Comparison of ENCODE assay signal across 9 cellular contexts in the genomic region with DNA sequence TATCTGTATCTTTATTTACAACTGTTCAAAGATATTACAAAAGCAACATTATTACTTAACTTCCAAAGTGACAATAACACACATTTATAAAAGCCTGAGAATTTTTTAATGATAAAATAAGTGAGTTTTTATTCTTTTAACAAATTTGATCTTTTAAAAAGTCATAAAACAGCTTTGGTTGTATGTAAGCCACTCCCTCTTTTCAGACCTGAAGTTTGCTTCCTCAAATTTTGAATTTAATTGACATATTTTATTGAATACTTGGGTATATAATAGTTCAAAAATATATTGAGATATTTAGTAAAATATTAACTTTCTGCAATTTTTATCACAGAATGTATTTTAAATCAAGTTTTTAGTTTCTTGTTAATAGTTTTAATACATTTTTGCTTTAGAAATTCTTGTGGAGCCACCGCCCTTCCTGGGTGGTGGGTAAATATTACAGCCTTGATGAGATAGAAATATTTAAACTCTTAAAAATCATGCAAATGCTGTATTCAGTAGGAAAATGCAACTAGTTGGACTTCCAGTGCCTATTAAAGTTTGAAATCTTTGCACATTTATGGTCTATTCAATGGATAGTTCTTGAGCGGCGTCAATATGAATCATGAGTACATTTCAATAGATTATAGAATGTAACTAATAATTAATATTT. TPM values are rescaled to one million over a fixed set of nuclear protein-coding genes. Genes with fewer than 3 reads are reported as not detected.
DNase-seq lines count a peak whose midpoint lies in the region; ATAC-seq and TF ChIP-seq lines count a peak whose summit lies in the region.
"Had no signal": no experiment of that assay in that cellular context is flagged by ENCODE, and none has a peak within 500 bp of the region (broad histone marks: within the 10 kb centered on the region; RNA-seq: fewer than 3 reads in every experiment).

No MANE protein-coding gene starts in this region.

- peak overlapping the region; percentile 96 for H3K4me2 ChIP-seq in OCI-LY7 (ENCODE audit: low read length)

- WGBS in stomach, 5 donors: 76 to 83% (median 81%) methylated on average over 3 of the region's 3 CpGs

- H3K9me3 ChIP-seq in OCI-LY7 (ENCODE audit: low read length): peaks cover 1% of the 10 kb centered on the region; the same call in 1 of the 2 replicates
- H3K9me3 ChIP-seq in duodenal mucosa (ENCODE audit: control insufficient read depth in 1 of 2, low read length in 2 of 2): no peaks in the 10 kb centered on the region
- H3K9me3 ChIP-seq in stomach: no peaks in the 10 kb centered on the region
- no peaks in the 10 kb centered on the region for H3K9me3 ChIP-seq in vagina

- no peak overlapping the region for H2AFZ ChIP-seq in OCI-LY7 (ENCODE audit: low read length)

- TF ChIP-seq POLR2A in stomach (IDR thresholded peaks at IDR 0.05): no peak
- TF ChIP-seq POLR2A in vagina (IDR thresholded peaks at IDR 0.05): no peak

- CTCF ChIA-PET in OCI-LY7 (lab: Charles Lee; ENCODE audit: unreplicated experiment): interaction anchor here (0.5 to 1.0 kb wide), 2 partner anchors 14 to 42 kb away, joined by 3 to 5 read pairs; no protein-coding TSS in a partner anchor

- ATAC-seq in activated T-cell treated with anti-CD3 and anti-CD28 coated beads, Interleukin-2, amount 50 U/mL, for 72 hours (replicated peaks in 1 of 2): no peak
- ATAC-seq in HG03159 (IDR thresholded peaks at IDR 0.05; ENCODE audit: unreplicated experiment): no peak
- ATAC-seq: WTC11 had no signal

- no peaks in the 10 kb centered on the region for H3K9me2 ChIP-seq in OCI-LY7 (ENCODE audit: insufficient read depth, low read length)

- peaks cover 55% of the 10 kb centered on the region for H3K4me1 Mint-ChIP-seq in activated T-cell treated with anti-CD3 and anti-CD28 coated beads, Interleukin-2, amount 50 U/mL, for 72 hours (ENCODE audit: low read depth)

- POLR2A ChIA-PET in OCI-LY7 (lab: Charles Lee): interaction anchor here (0.6 to 12.5 kb wide), 14 partner anchors 9 to 467 kb away, joined by 3 to 405 read pairs (median 6); no protein-coding TSS in a partner anchor

- DNase-seq in activated T-cell treated with anti-CD3 and anti-CD28 coated beads, Interleukin-2, amount 50 U/mL, for 72 hours: no peak
- DNase-seq in activated T-cell treated with anti-CD3 and anti-CD28 coated beads for 4 hours: no peak
- DNase-seq in OCI-LY7 (ENCODE audit: low spot score): peak; percentile 61
- no peak for DNase-seq in stomach
- no peak for DNase-seq in HT-29 (ENCODE audit: low spot score)
- DNase-seq in vagina (ENCODE audit: extremely low spot score in 2 of 2): no peak

- peak overlapping the region; percentile 100 for H3K27ac Mint-ChIP-seq in activated T-cell treated with anti-CD3 and anti-CD28 coated beads, Interleukin-2, amount 50 U/mL, for 72 hours
- H3K27ac Mint-ChIP-seq: WTC11 had no signal

- H3K4me3 Mint-ChIP-seq in activated T-cell treated with anti-CD3 and anti-CD28 coated beads, Interleukin-2, amount 50 U/mL, for 72 hours: peak overlapping the region; percentile 84 to 93
- H3K4me3 Mint-ChIP-seq: WTC11 had no signal

- no peak for TF ChIP-seq EP300 in stomach (IDR thresholded peaks at IDR 0.05)

- H3K4me1 ChIP-seq in OCI-LY7 (ENCODE audit: insufficient read depth, low read length, poor library complexity, severe bottlenecking) (peaks cover 63% of the 10 kb centered on the region), duodenal mucosa (ENCODE audit: control insufficient read depth in 1 of 2, insufficient read depth in 2 of 2, low read length in 2 of 2) (no peaks in the 10 kb centered on the region), stomach (no peaks in the 10 kb centered on the region), vagina (no peaks in the 10 kb centered on the region)

- intact Hi-C loops in OCI-LY7 (cut with micrococcal nuclease; ENCODE audit: unreplicated experiment) (loop anchor here (1.0 to 2.0 kb wide), 4 partner anchors 17 to 293 kb away; no protein-coding TSS in a partner anchor), stomach (cut with DNase I; ENCODE audit: low total_unique reads) (no loop called here), vagina (cut with DNase I) (no loop called here)

- H3K36me3 Mint-ChIP-seq in activated T-cell treated with anti-CD3 and anti-CD28 coated beads, Interleukin-2, amount 50 U/mL, for 72 hours (ENCODE audit: insufficient read depth in 2 of 2): peaks cover 18 to 27% of the 10 kb centered on the region in 2 donors
- H3K36me3 Mint-ChIP-seq: WTC11 had no signal

- H4K20me1 ChIP-seq in OCI-LY7 (ENCODE audit: insufficient read depth, low read length): no peaks in the 10 kb centered on the region

- no peak for TF ChIP-seq CTCF in OCI-LY7 (conservative IDR thresholded peaks at IDR 0.05; ENCODE audit: low read length)
- TF ChIP-seq CTCF in stomach (IDR thresholded peaks at IDR 0.05): no peak
- TF ChIP-seq CTCF in vagina (IDR thresholded peaks at IDR 0.05): no peak

- H3K9ac ChIP-seq in duodenal mucosa (ENCODE audit: low read depth in 1 of 2, low read length in 2 of 2): peak overlapping the region; percentile 10 to 51

- no peaks in the 10 kb centered on the region for H3K9me3 Mint-ChIP-seq in activated T-cell treated with anti-CD3 and anti-CD28 coated beads, Interleukin-2, amount 50 U/mL, for 72 hours
- H3K9me3 Mint-ChIP-seq: WTC11 had no signal

- H3K27me3 ChIP-seq in duodenal mucosa (ENCODE audit: control insufficient read depth in 1 of 2, insufficient read depth in 2 of 2, low read length in 2 of 2) (no peaks in the 10 kb centered on the region), stomach (no peaks in the 10 kb centered on the region), vagina (no peaks in the 10 kb centered on the region)

- H3K4me3 ChIP-seq in OCI-LY7 (ENCODE audit: low read depth, low read length, poor library complexity, severe bottlenecking) (peak overlapping the region; percentile 87), duodenal mucosa (ENCODE audit: low read depth in 1 of 2, low read length in 2 of 2) (peak overlapping the region; percentile 28 to 36), stomach (peak overlapping the region; percentile 7 to 35 (median 24)), vagina (peak overlapping the region in 1 of 2 donors; percentile 29)

- H3K36me3 ChIP-seq in OCI-LY7 (ENCODE audit: insufficient read depth, low read length) (peaks cover 40% of the 10 kb centered on the region), duodenal mucosa (ENCODE audit: control insufficient read depth in 1 of 2, insufficient read depth in 2 of 2, low read length in 2 of 2) (no peaks in the 10 kb centered on the region), stomach (no peaks in the 10 kb centered on the region), vagina (no peaks in the 10 kb centered on the region)

- H3K79me2 ChIP-seq in OCI-LY7 (ENCODE audit: insufficient read depth, low read depth, low read length): peaks cover 66% of the 10 kb centered on the region

- H3K27me3 Mint-ChIP-seq in activated T-cell treated with anti-CD3 and anti-CD28 coated beads, Interleukin-2, amount 50 U/mL, for 72 hours (ENCODE audit: low read depth): no peaks in the 10 kb centered on the region

- BruUV-seq in OCI-LY7 (replicated peaks; lab: Mats Ljungman, UMichigan): TSS peak; percentile 77

- H3K27ac ChIP-seq in OCI-LY7 (ENCODE audit: low read depth, low read length, poor library complexity, severe bottlenecking) (peak overlapping the region; percentile 96), duodenal mucosa (ENCODE audit: low read depth, low read length) (peak overlapping the region; percentile 56), stomach (peak overlapping the region in 4 of 5 donors; percentile 57 to 71 (median 62)), vagina (no peak overlapping the region)

RNA-seq across cellular contexts. Expression of gene PTPRC, which starts 0.9 kb away (rescaled TPM):
- 100 to 1,000 TPM; 490 to 545 TPM for total RNA-seq in activated T-cell treated with anti-CD3 and anti-CD28 coated beads, Interleukin-2, amount 50 U/mL, for 72 hours
- 161 and 177 TPM in 2 replicates for total RNA-seq in OCI-LY7 (2014; rRNA removed; shearing (Covaris generic))
- 241 and 264 TPM in 2 replicates for total RNA-seq in OCI-LY7 (2022)
- total RNA-seq in stomach: 10 to 100 TPM in 4 of 5 donors, under 1 TPM in 1; 0.58 to 50.9 (median 25.4) TPM
- polyA plus RNA-seq in stomach: 1 to 10 TPM; 2.8 to 5.3 (median 3.0) TPM
- total RNA-seq in HT-29 (2014; rRNA removed; shearing (Covaris generic)): not detected in 2 replicates
- total RNA-seq in vagina: 33.4 TPM
